ENCODE assay signal across 9 cellular contexts in genomic region chr16:53892155-53892554, GRCh38.
A peak's percentile ranks its signal among the peaks of the same experiment; 100 is the strongest.
DNase-seq lines count a peak whose midpoint lies in the region; ATAC-seq, FAIRE-seq and TF ChIP-seq lines count a peak whose summit lies in the region.
"Had no signal": no experiment of that assay in that cellular context is flagged by ENCODE, and none has a peak within 500 bp of the region (broad histone marks: within the 10 kb centered on the region; RNA-seq: fewer than 3 reads in every experiment).

No MANE protein-coding gene starts in this region.

- TF ChIP-seq POLR2A in spleen (IDR thresholded peaks at IDR 0.05), result no peak

- H3K9me3 ChIP-seq in Karpas-422 (ENCODE audit: low read length), result no peaks in the 10 kb centered on the region
- no peaks in the 10 kb centered on the region for H3K9me3 ChIP-seq in RWPE2 (ENCODE audit: severe bottlenecking)
- no peaks in the 10 kb centered on the region for H3K9me3 ChIP-seq in astrocyte (ENCODE audit: insufficient read depth, low read depth, low read length)
- no peaks in the 10 kb centered on the region for H3K9me3 ChIP-seq in spleen
- H3K9me3 ChIP-seq: BLaER1 had no signal

- DNase-seq in DMS 273 (lab: John Stamatoyannopoulos, UW; ENCODE audit: unreplicated experiment), result peak; percentile 77
- DNase-seq in DMS 273 treated with DMSO at 0.1 percent for 48 hours (lab: John Stamatoyannopoulos, UW), result no peak
- peak; percentile 86 for DNase-seq in Karpas-422
- DNase-seq in RWPE2 (ENCODE audit: low spot score), result no peak
- DNase-seq in astrocyte (ENCODE audit: low read depth), result peak; percentile 57
- peak in 31 of 51 donors; percentile 2 to 78 (median 32) for DNase-seq in hypothalamus (lab: John Stamatoyannopoulos, UW)
- no peak for DNase-seq in spleen

- H3K36me3 ChIP-seq in Karpas-422 (ENCODE audit: insufficient read depth, low read length), result peaks cover 11% of the 10 kb centered on the region
- H3K36me3 ChIP-seq in RWPE2 (ENCODE audit: low read depth), result peaks cover 7% of the 10 kb centered on the region; the same call in 1 of the 2 replicates
- H3K36me3 ChIP-seq in astrocyte (ENCODE audit: insufficient read depth, low read length), result peaks cover 4% of the 10 kb centered on the region
- peaks cover 0 to 32% (median 11%) of the 10 kb centered on the region in 6 donors for H3K36me3 ChIP-seq in spleen

- H3K9me3 Mint-ChIP-seq in astrocyte (ENCODE audit: unreplicated experiment), result no peaks in the 10 kb centered on the region

- H2AFZ ChIP-seq in Karpas-422 (ENCODE audit: low read length) (no peak overlapping the region), astrocyte (ENCODE audit: low read depth, low read length) (no peak overlapping the region)

- intact Hi-C loops in spleen (cut with DNase I; ENCODE audit: low total_unique reads), result no loop called here

- TF ChIP-seq CTCF in RWPE2 (IDR thresholded peaks at IDR 0.05; ENCODE audit: poor library complexity, severe bottlenecking) (peak; percentile 88), astrocyte (IDR thresholded peaks at IDR 0.05; ENCODE audit: insufficient read depth, low read depth, low read length) (peak; percentile 75), spleen (IDR thresholded peaks at IDR 0.05 in 8 of 11, conservative IDR thresholded peaks at IDR 0.05 in 3 of 11) (peak in 10 of 11 experiments; percentile 28 to 65 (median 52))

- no peaks in the 10 kb centered on the region for H3K9me2 ChIP-seq in Karpas-422 (replicated peaks; ENCODE audit: insufficient read depth, low read length)

- FAIRE-seq in astrocyte (lab: Jason Lieb, UNC), result peak; percentile 95

- H3K4me3 Mint-ChIP-seq in astrocyte (ENCODE audit: unreplicated experiment), result no peak overlapping the region

- ATAC-seq in RWPE2 (ENCODE audit: low read depth), result peak; percentile 65
- no peak for ATAC-seq in GM21737 (IDR thresholded peaks at IDR 0.05; ENCODE audit: unreplicated experiment)

- H3K4me2 ChIP-seq in Karpas-422 (ENCODE audit: low read depth, low read length, poor library complexity, severe bottlenecking) (no peak overlapping the region), astrocyte (ENCODE audit: low read length) (peak overlapping the region; percentile 46)
- H3K4me2 ChIP-seq: BLaER1 had no signal

- H3K9ac ChIP-seq in Karpas-422 (ENCODE audit: low read length), result no peak overlapping the region
- no peak overlapping the region for H3K9ac ChIP-seq in astrocyte (ENCODE audit: low read length)
- H3K9ac ChIP-seq: BLaER1 had no signal

- H3K27ac ChIP-seq in Karpas-422 (ENCODE audit: low read length) (no peak overlapping the region), RWPE2 (ENCODE audit: poor library complexity, severe bottlenecking) (peak overlapping the region; percentile 55), astrocyte (ENCODE audit: low read depth, low read length) (no peak overlapping the region), spleen (no peak overlapping the region)
- H3K27ac ChIP-seq: BLaER1 had no signal

- peaks cover under 1% of the 10 kb centered on the region for H3K36me3 Mint-ChIP-seq in astrocyte (ENCODE audit: low read depth, unreplicated experiment)

- no peaks in the 10 kb centered on the region for H4K20me1 ChIP-seq in Karpas-422 (ENCODE audit: insufficient read depth, low read depth, low read length)
- no peaks in the 10 kb centered on the region for H4K20me1 ChIP-seq in astrocyte (ENCODE audit: insufficient read depth, low read length)
- H4K20me1 ChIP-seq: BLaER1 had no signal

- H3K27ac Mint-ChIP-seq in astrocyte (ENCODE audit: unreplicated experiment), result peak overlapping the region; percentile 36

- no peaks in the 10 kb centered on the region for H3K27me3 Mint-ChIP-seq in astrocyte (ENCODE audit: low read depth, unreplicated experiment)

- H3K79me2 ChIP-seq in Karpas-422 (ENCODE audit: low read length), result peaks cover 51% of the 10 kb centered on the region
- no peaks in the 10 kb centered on the region for H3K79me2 ChIP-seq in astrocyte (ENCODE audit: insufficient read depth, low read length)

- H3K4me3 ChIP-seq in Karpas-422 (ENCODE audit: low read length) (no peak overlapping the region), RWPE2 (ENCODE audit: severe bottlenecking) (no peak overlapping the region), astrocyte (ENCODE audit: insufficient read depth, low read depth, low read length) (no peak overlapping the region), spleen (no peak overlapping the region)
- H3K4me3 ChIP-seq: BLaER1 had no signal

- 28 to 42% (median 34%) methylated on average over 3 of the region's 3 CpGs for whole genome bisulfite sequencing in spleen, 5 donors

- peaks cover 54% of the 10 kb centered on the region for H3K4me1 ChIP-seq in Karpas-422 (ENCODE audit: low read length)
- peaks cover 25% of the 10 kb centered on the region for H3K4me1 ChIP-seq in RWPE2 (ENCODE audit: insufficient read depth, poor library complexity, severe bottlenecking)
- H3K4me1 ChIP-seq in astrocyte (ENCODE audit: insufficient read depth, low read length), result peaks cover 27% of the 10 kb centered on the region
- peaks cover 0 to 10% (median 0%) of the 10 kb centered on the region in 6 donors for H3K4me1 ChIP-seq in spleen
- H3K4me1 ChIP-seq: BLaER1 had no signal

- peaks cover 24% of the 10 kb centered on the region for H3K4me1 Mint-ChIP-seq in astrocyte (ENCODE audit: low read depth, unreplicated experiment)

- no peaks in the 10 kb centered on the region for H3K27me3 ChIP-seq in Karpas-422 (ENCODE audit: low read length)
- H3K27me3 ChIP-seq in RWPE2 (ENCODE audit: insufficient read depth, poor library complexity, severe bottlenecking), result no peaks in the 10 kb centered on the region
- H3K27me3 ChIP-seq in astrocyte (ENCODE audit: insufficient read depth, low read length), result no peaks in the 10 kb centered on the region
- H3K27me3 ChIP-seq in spleen (replicated peaks in 1 of 7), result no peaks in the 10 kb centered on the region
- H3K27me3 ChIP-seq: BLaER1 had no signal

Comparison
In these comparisons a context has a peak if more than half of its experiments do, and no peak if none do; other contexts are left out.
1. DNase-seq: peak in DMS 273 (single experiment), Karpas-422 (single experiment), astrocyte (single experiment) and hypothalamus (31 of 51); none in DMS 273 treated with DMSO at 0.1 percent for 48 hours (single experiment), RWPE2 (single experiment) and spleen (single experiment).
2. Peak in every context shown above with its lines, with median percentiles within 50 percentile points of each other: CTCF ChIP-seq.